Comparison of ENCODE assay signal across 1 cellular context in the genomic region with DNA sequence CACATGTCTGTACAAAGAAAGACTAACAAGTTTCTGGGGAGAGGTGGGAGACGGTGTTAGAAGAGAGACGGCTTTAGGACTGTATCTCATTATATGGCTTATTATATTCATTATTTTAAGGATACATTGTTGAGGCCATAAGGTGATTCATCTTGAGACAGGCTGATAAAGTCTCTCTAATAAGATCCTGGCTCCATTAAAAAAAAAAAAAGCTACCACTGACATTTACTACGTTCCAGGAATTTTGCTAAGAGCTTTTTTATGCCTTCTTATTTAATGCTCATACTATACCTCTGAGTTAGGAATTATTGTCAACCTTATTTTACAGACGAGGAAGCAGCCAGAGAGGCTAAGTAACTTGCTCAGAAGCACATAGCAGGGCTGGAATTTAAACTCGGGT.
TF ChIP-seq lines count a peak whose summit lies in the region.

No MANE protein-coding gene starts in this region.

TF ChIP-seq in SK-N-SH, 30 proteins besides CTCF, POLR2A, EP300 and RAD21 (continued from another document):
- TF ChIP-seq, protein P1, sequence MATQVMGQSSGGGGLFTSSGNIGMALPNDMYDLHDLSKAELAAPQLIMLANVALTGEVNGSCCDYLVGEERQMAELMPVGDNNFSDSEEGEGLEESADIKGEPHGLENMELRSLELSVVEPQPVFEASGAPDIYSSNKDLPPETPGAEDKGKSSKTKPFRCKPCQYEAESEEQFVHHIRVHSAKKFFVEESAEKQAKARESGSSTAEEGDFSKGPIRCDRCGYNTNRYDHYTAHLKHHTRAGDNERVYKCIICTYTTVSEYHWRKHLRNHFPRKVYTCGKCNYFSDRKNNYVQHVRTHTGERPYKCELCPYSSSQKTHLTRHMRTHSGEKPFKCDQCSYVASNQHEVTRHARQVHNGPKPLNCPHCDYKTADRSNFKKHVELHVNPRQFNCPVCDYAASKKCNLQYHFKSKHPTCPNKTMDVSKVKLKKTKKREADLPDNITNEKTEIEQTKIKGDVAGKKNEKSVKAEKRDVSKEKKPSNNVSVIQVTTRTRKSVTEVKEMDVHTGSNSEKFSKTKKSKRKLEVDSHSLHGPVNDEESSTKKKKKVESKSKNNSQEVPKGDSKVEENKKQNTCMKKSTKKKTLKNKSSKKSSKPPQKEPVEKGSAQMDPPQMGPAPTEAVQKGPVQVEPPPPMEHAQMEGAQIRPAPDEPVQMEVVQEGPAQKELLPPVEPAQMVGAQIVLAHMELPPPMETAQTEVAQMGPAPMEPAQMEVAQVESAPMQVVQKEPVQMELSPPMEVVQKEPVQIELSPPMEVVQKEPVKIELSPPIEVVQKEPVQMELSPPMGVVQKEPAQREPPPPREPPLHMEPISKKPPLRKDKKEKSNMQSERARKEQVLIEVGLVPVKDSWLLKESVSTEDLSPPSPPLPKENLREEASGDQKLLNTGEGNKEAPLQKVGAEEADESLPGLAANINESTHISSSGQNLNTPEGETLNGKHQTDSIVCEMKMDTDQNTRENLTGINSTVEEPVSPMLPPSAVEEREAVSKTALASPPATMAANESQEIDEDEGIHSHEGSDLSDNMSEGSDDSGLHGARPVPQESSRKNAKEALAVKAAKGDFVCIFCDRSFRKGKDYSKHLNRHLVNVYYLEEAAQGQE (IDR thresholded peaks at IDR 0.05; ENCODE audit: low read depth, low read length) = no peak
- TF ChIP-seq MXI1 (IDR thresholded peaks at IDR 0.05; ENCODE audit: low read depth, low read length) = no peak
- TF ChIP-seq, protein P2, sequence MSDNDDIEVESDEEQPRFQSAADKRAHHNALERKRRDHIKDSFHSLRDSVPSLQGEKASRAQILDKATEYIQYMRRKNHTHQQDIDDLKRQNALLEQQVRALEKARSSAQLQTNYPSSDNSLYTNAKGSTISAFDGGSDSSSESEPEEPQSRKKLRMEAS (IDR thresholded peaks at IDR 0.05; ENCODE audit: low read depth) = no peak
- TF ChIP-seq RFX5 (IDR thresholded peaks at IDR 0.05; ENCODE audit: low read length) = no peak
- no peak for TF ChIP-seq RXRA (IDR thresholded peaks at IDR 0.05; ENCODE audit: borderline replicate concordance, low read depth)
- TF ChIP-seq NRF1 (IDR thresholded peaks at IDR 0.05; ENCODE audit: low read depth, low read length) = no peak
- TF ChIP-seq EZH2phosphoT487 (IDR thresholded peaks at IDR 0.05; ENCODE audit: borderline replicate concordance, low read depth) = no peak
- no peak for TF ChIP-seq FOXM1 (IDR thresholded peaks at IDR 0.05; ENCODE audit: low read depth)
- 0 out of 2 replicates have a peak, but pooled peaks have one; percentile 16 for TF ChIP-seq TEAD4 (IDR thresholded peaks at IDR 0.05; ENCODE audit: borderline replicate concordance, insufficient read depth)
- no peak for TF ChIP-seq FOSL2 (IDR thresholded peaks at IDR 0.05; ENCODE audit: borderline replicate concordance, low read depth)
- TF ChIP-seq GATA2 (CRISPR knock-in tag; IDR thresholded peaks at IDR 0.05) = no peak
